In the genomic region with DNA sequence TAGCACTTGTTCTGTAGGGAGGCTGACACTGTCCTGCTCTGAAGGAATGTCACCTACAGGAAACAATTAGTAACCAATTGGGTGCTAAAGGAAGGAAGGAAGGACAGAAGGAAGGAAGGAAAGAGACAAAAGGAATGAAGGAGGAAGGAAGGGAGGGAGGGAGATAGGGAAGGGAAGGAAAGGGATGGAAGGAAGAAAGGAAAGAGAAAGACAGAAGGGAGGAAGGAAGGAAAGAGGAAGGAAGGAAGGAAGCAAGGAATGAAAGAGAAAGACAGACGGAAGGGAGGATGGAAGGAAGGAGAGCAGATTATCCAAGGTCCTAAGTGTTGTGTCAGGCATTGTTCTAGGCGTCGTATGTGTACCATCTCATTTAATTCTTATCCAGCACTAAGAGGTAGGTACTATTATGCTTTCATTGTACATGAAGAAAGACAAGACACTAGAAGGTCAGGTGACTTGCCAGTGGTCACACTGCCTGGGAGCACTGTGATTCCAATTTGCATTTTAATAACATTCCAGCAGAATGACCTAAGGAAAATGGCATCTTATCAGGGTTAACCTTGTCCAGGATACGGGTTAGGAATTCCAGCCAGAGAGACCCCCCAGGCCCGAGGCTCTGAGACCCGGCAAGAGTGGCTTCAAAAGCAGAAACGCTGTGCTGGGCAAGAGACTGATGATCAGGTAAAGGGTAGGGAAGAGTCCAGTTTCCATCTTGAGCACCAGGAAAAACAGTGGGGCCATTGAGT, we compare ENCODE assay signal across 23 cellular contexts. TPM values are rescaled to one million over a fixed set of nuclear protein-coding genes. Genes with fewer than 3 reads are reported as not detected.
DNase-seq lines count a peak whose midpoint lies in the region; ATAC-seq and TF ChIP-seq lines count a peak whose summit lies in the region.
"Had no signal": no experiment of that assay in that cellular context is flagged by ENCODE, and none has a peak within 500 bp of the region (broad histone marks: within the 10 kb centered on the region; RNA-seq: fewer than 3 reads in every experiment).

No MANE protein-coding gene starts in this region.

- DNase-seq in Caki2 (ENCODE audit: low read depth) (peak; percentile 10), H9 (no peak), islet precursor cell (peak; percentile 64), COLO668 (lab: John Stamatoyannopoulos, UW; ENCODE audit: unreplicated experiment) (no peak), GF-D8 (lab: John Stamatoyannopoulos, UW) (no peak)
- DNase-seq in activated T-helper 1 cell treated with anti-CD3 and anti-CD28 coated beads, Interleukin-12 subunit alpha, Interleukin-12 subunit beta, Interleukin-2, Interleukin-4 antibody, amounts not matched to agents 30 ng/mL and 10 ng/mL and 1 ng/mL, durations not matched to agents 14 hours and 24 hours and 36 hours (ENCODE audit: low spot score): no peak
- DNase-seq in stimulated activated naive CD8-positive, alpha-beta T cell treated with anti-CD3 and anti-CD28 coated beads, Interleukin-15, Interleukin-2, amounts not matched to agents 100 U/mL and 50 U/mL, for 24 hours: no peak
- DNase-seq: 8988T; Caco-2; CD4-positive, CD25-positive, alpha-beta regulatory T cell; NCI-H1417; NCI-H187; NCI-H2107; NCI-H510A treated with DMSO at 0.1 percent for 48 hours; NCI-H774; SHP77; SK-N-SH had no signal

- no peak overlapping the region for H3K4me2 ChIP-seq in H9 (ENCODE audit: insufficient read depth, insufficient read length, low read length)
- H3K4me2 ChIP-seq: KMS-11, SK-N-SH had no signal

- no peaks in the 10 kb centered on the region; the same call in none of the 2 replicates for H3K27me3 Mint-ChIP-seq in H9 (ENCODE audit: low read depth)
- H3K27me3 Mint-ChIP-seq in activated T-helper 1 cell treated with anti-CD3 and anti-CD28 coated beads, Interleukin-12 subunit alpha, Interleukin-12 subunit beta, Interleukin-2, Interleukin-4 antibody, amounts not matched to agents 30 ng/mL and 10 ng/mL and 1 ng/mL, durations not matched to agents 14 hours and 24 hours and 36 hours (ENCODE audit: insufficient read depth): peaks cover 8% of the 10 kb centered on the region

- H2BK120ac ChIP-seq in H9 (ENCODE audit: low read depth, low read length, poor library complexity, severe bottlenecking): no peak overlapping the region

- no peak overlapping the region for H2AK5ac ChIP-seq in H9 (ENCODE audit: insufficient read length, low read length)

- H3K79me2 ChIP-seq in H9 (ENCODE audit: insufficient read depth, low read length): no peaks in the 10 kb centered on the region

- no peak overlapping the region for H2BK15ac ChIP-seq in H9 (ENCODE audit: low read depth, low read length)

- peaks cover 16 to 17% of the 10 kb centered on the region in 2 experiments for H3K4me1 Mint-ChIP-seq in H9
- H3K4me1 Mint-ChIP-seq in activated T-helper 1 cell treated with anti-CD3 and anti-CD28 coated beads, Interleukin-12 subunit alpha, Interleukin-12 subunit beta, Interleukin-2, Interleukin-4 antibody, amounts not matched to agents 30 ng/mL and 10 ng/mL and 1 ng/mL, durations not matched to agents 14 hours and 24 hours and 36 hours (ENCODE audit: low read depth): peaks cover 10% of the 10 kb centered on the region
- H3K4me1 Mint-ChIP-seq: B cell had no signal

- no peaks in the 10 kb centered on the region for H3K23me2 ChIP-seq in H9 (ENCODE audit: insufficient read length, low read depth, low read length, poor library complexity, severe bottlenecking)

- TF ChIP-seq CTCF in H9 (conservative IDR thresholded peaks at IDR 0.05): no peak

- no peak overlapping the region for H3T11ph ChIP-seq in H9 (ENCODE audit: low read length)

- H3K9me3 Mint-ChIP-seq in H9: peaks cover 12 to 13% of the 10 kb centered on the region in 2 experiments
- H3K9me3 Mint-ChIP-seq in activated T-helper 1 cell treated with anti-CD3 and anti-CD28 coated beads, Interleukin-12 subunit alpha, Interleukin-12 subunit beta, Interleukin-2, Interleukin-4 antibody, amounts not matched to agents 30 ng/mL and 10 ng/mL and 1 ng/mL, durations not matched to agents 14 hours and 24 hours and 36 hours: peaks cover 5% of the 10 kb centered on the region

- no peak overlapping the region for H2BK12ac ChIP-seq in H9 (ENCODE audit: insufficient read length, low read depth, low read length)

- in situ Hi-C loops in Caki2 (cut with HindIII; ENCODE audit: low pct_unique_long_range_greater_than_20kb, low sequenced_read_pairs): no loop called here

- H3K4ac ChIP-seq in H9 (ENCODE audit: low read depth, low read length): no peak overlapping the region

- no peak overlapping the region for H3K18ac ChIP-seq in H9 (ENCODE audit: insufficient read length, low read depth, low read length)

- no peak overlapping the region for H2BK5ac ChIP-seq in H9 (ENCODE audit: insufficient read length, low read length)

- H3K9ac ChIP-seq in H9 (ENCODE audit: extremely low read depth, insufficient read length, low read length): no peak overlapping the region
- H3K9ac ChIP-seq: KMS-11, SK-N-SH had no signal

- no peak for ATAC-seq in stimulated activated naive CD8-positive, alpha-beta T cell treated with anti-CD3 and anti-CD28 coated beads, Interleukin-15, Interleukin-2, amounts not matched to agents 100 U/mL and 50 U/mL, for 24 hours
- no peak for ATAC-seq in GM18861 (IDR thresholded peaks at IDR 0.05; ENCODE audit: unreplicated experiment)
- ATAC-seq: HepG2 had no signal

- no peaks in the 10 kb centered on the region for H3K9me3 ChIP-seq in H9 (ENCODE audit: control insufficient read depth, low read depth, low read length)
- H3K9me3 ChIP-seq: Caco-2, SK-N-SH had no signal

- no peak overlapping the region for H3K23ac ChIP-seq in H9 (ENCODE audit: insufficient read length, low read depth, low read length)

- H3K27ac Mint-ChIP-seq in H9: peak overlapping the region in 2 of 3 experiments; percentile 37 to 47; a peak in 3 of 7 replicates
- peak overlapping the region; percentile 15 for H3K27ac Mint-ChIP-seq in activated T-helper 1 cell treated with anti-CD3 and anti-CD28 coated beads, Interleukin-12 subunit alpha, Interleukin-12 subunit beta, Interleukin-2, Interleukin-4 antibody, amounts not matched to agents 30 ng/mL and 10 ng/mL and 1 ng/mL, durations not matched to agents 14 hours and 24 hours and 36 hours
- H3K27ac Mint-ChIP-seq: B cell; CD4-positive, CD25-positive, alpha-beta regulatory T cell had no signal

- H4K91ac ChIP-seq in H9 (ENCODE audit: insufficient read length, low read depth, low read length): no peak overlapping the region

- H3K27me3 ChIP-seq in H9 (ENCODE audit: insufficient read depth, low read length): no peaks in the 10 kb centered on the region

- no peaks in the 10 kb centered on the region for H4K20me1 ChIP-seq in H9 (ENCODE audit: control insufficient read depth, insufficient read depth, insufficient read length)

- H3K14ac ChIP-seq in H9 (ENCODE audit: insufficient read depth, low read length): no peak overlapping the region

- H4K8ac ChIP-seq in H9 (replicated peaks; ENCODE audit: insufficient read length, low read depth, low read length): no peak overlapping the region

- no peaks in the 10 kb centered on the region; the same call in 1 of the 2 replicates for H3K4me1 ChIP-seq in H9 (ENCODE audit: insufficient read depth, low read length)

- H3K56ac ChIP-seq in H9 (ENCODE audit: insufficient read length, low read depth, low read length): no peak overlapping the region

- no peak overlapping the region for H4K5ac ChIP-seq in H9 (ENCODE audit: insufficient read length, low read depth, low read length)

- WGBS in H9 (ENCODE audit: extremely low coverage, insufficient read length, low lambda C conversion rate): no CpG with 5 or more reads among the region's 7 CpGs

- H3K79me1 ChIP-seq in H9 (ENCODE audit: insufficient read depth, low read depth, low read length, poor library complexity, severe bottlenecking): no peaks in the 10 kb centered on the region

- H2BK20ac ChIP-seq in H9 (ENCODE audit: low read depth, low read length, poor library complexity, severe bottlenecking): no peak overlapping the region

- intact Hi-C loops in activated T-helper 1 cell treated with anti-CD3 and anti-CD28 coated beads, Interleukin-12 subunit alpha, Interleukin-12 subunit beta, Interleukin-2, Interleukin-4 antibody, amounts not matched to agents 30 ng/mL and 10 ng/mL and 1 ng/mL, durations not matched to agents 14 hours and 24 hours and 36 hours (cut with micrococcal nuclease): loop anchor here (10.0 kb wide), 1 partner anchor 1416 kb away; no protein-coding TSS in a partner anchor

- H3K27ac ChIP-seq in H9 (ENCODE audit: insufficient read length, low read depth, low read length): no peak overlapping the region
- H3K27ac ChIP-seq: KMS-11 had no signal

- H3K4me3 Mint-ChIP-seq in H9: no peak overlapping the region
- H3K4me3 Mint-ChIP-seq in activated T-helper 1 cell treated with anti-CD3 and anti-CD28 coated beads, Interleukin-12 subunit alpha, Interleukin-12 subunit beta, Interleukin-2, Interleukin-4 antibody, amounts not matched to agents 30 ng/mL and 10 ng/mL and 1 ng/mL, durations not matched to agents 14 hours and 24 hours and 36 hours: no peak overlapping the region
- H3K4me3 Mint-ChIP-seq: B cell; CD4-positive, CD25-positive, alpha-beta regulatory T cell had no signal

- peaks cover 2 to 8% (median 7%) of the 10 kb centered on the region in 3 experiments; a peak in 5 of 7 replicates for H3K36me3 Mint-ChIP-seq in H9 (ENCODE audit: insufficient read depth in 1 of 3, low read depth in 3 of 3)
- no peaks in the 10 kb centered on the region for H3K36me3 Mint-ChIP-seq in activated T-helper 1 cell treated with anti-CD3 and anti-CD28 coated beads, Interleukin-12 subunit alpha, Interleukin-12 subunit beta, Interleukin-2, Interleukin-4 antibody, amounts not matched to agents 30 ng/mL and 10 ng/mL and 1 ng/mL, durations not matched to agents 14 hours and 24 hours and 36 hours (ENCODE audit: low read depth)
- H3K36me3 Mint-ChIP-seq: CD4-positive, CD25-positive, alpha-beta regulatory T cell had no signal

- H2AFZ ChIP-seq in H9 (ENCODE audit: low read length): no peak overlapping the region

RNA-seq across cellular contexts. Expression of gene CLIC6, which starts 29.6 kb away (rescaled TPM):
- total RNA-seq in Caki2 (2014; rRNA removed; shearing (Covaris generic); ENCODE audit: low replicate concordance): not detected in 2 replicates
- total RNA-seq in H9 (2021): 0.90 and 1.3 TPM in 2 replicates
- not detected in 2 replicates for total RNA-seq in activated T-helper 1 cell treated with anti-CD3 and anti-CD28 coated beads, Interleukin-12 subunit alpha, Interleukin-12 subunit beta, Interleukin-2, Interleukin-4 antibody, amounts not matched to agents 30 ng/mL and 10 ng/mL and 1 ng/mL, durations not matched to agents 14 hours and 24 hours and 36 hours
- total RNA-seq: Caco-2; CD4-positive, CD25-positive, alpha-beta regulatory T cell; G401; HepG2; RPMI7951 had no signal

Comparison
In these comparisons a context has a peak if more than half of its experiments do, and no peak if none do; other contexts are left out.
1. DNase-seq: peak in Caki2 (single experiment) and islet precursor cell (single experiment); none in H9 (single experiment), activated T-helper 1 cell treated with anti-CD3 and anti-CD28 coated beads, Interleukin-12 subunit alpha, Interleukin-12 subunit beta, Interleukin-2, Interleukin-4 antibody, amounts not matched to agents 30 ng/mL and 10 ng/mL and 1 ng/mL, durations not matched to agents 14 hours and 24 hours and 36 hours (single experiment), stimulated activated naive CD8-positive, alpha-beta T cell treated with anti-CD3 and anti-CD28 coated beads, Interleukin-15, Interleukin-2, amounts not matched to agents 100 U/mL and 50 U/mL, for 24 hours (single experiment), COLO668 (single experiment) and GF-D8 (single experiment).